In genomic region chr3:4218426-4219226, GRCh38 we compare ENCODE assay signal across 25 cellular contexts.
DNase-seq lines count a peak whose midpoint lies in the region; ATAC-seq, FAIRE-seq and TF ChIP-seq lines count a peak whose summit lies in the region.
"Had no signal": no experiment of that assay in that cellular context is flagged by ENCODE, and none has a peak within 500 bp of the region (broad histone marks: within the 10 kb centered on the region; RNA-seq: fewer than 3 reads in every experiment).

No MANE protein-coding gene starts in this region.

- TF ChIP-seq EP300 in K562 (IDR thresholded peaks at IDR 0.05; ENCODE audit: low read length): no peak

- H3K27me3 Mint-ChIP-seq in Calu3 (ENCODE audit: unreplicated experiment): no peaks in the 10 kb centered on the region
- H3K27me3 Mint-ChIP-seq: activated CD4-positive, alpha-beta T cell treated with anti-CD3 and anti-CD28 coated beads for 36 hours; activated naive CD4-positive, alpha-beta T cell treated with anti-CD3 and anti-CD28 coated beads, Interleukin-2, amount 50 U/mL, for 24 hours; CD4-positive, alpha-beta T cell had no signal

- no peak overlapping the region for H3K9ac ChIP-seq in K562 (ENCODE audit: insufficient read depth in 1 of 2, low read depth in 2 of 2, low read length in 2 of 2)

- no peak for DNase-seq in K562 (ENCODE audit: extremely low read depth in 1 of 4, low spot score in 3 of 4)
- DNase-seq in medulla oblongata (ENCODE audit: extremely low spot score): peak; percentile 59
- DNase-seq in prostate gland (ENCODE audit: low spot score): peak; percentile 62
- no peak for DNase-seq in HuH-7 (ENCODE audit: low spot score)
- DNase-seq in Calu3: no peak
- DNase-seq: activated CD4-positive, alpha-beta T cell treated with anti-CD3 and anti-CD28 coated beads for 36 hours; activated CD8-positive, alpha-beta T cell treated with anti-CD3 and anti-CD28 coated beads, Interleukin-2, amount 10 ng/mL, durations not matched to agents 7 days and 5 days; CD4-positive, alpha-beta T cell; foreskin melanocyte; kidney glomerular epithelial cell; mammary epithelial cell; NCI-H2029 treated with DMSO at 0.1 percent for 48 hours; NCI-H524 treated with DMSO at 0.1 percent for 48 hours; Right ventricle myocardium superior; stimulated activated naive CD4-positive, alpha-beta T cell treated with Interleukin-2 at 50 U/mL for 16 hours had no signal

- BruUV-seq in K562 (replicated peaks; lab: Mats Ljungman, UMichigan): no TSS peak
- no TSS peak for BruUV-seq in Calu3 (replicated peaks; lab: Mats Ljungman, UMichigan)

- CTCF ChIA-PET in HEK293 (lab: Yijun Ruan, JAX) (no interaction called here), K562 (lab: Yijun Ruan, JAX; ENCODE audit: low intra/inter-chr PET ratio) (no interaction called here), Calu3 (lab: Charles Lee) (no interaction called here)

- H3K9me1 ChIP-seq in K562 (ENCODE audit: control insufficient read depth, insufficient read depth, low read length): no peaks in the 10 kb centered on the region

- H3K4me1 ChIP-seq in HEK293 (ENCODE audit: control insufficient read depth, insufficient read depth, low read length) (no peaks in the 10 kb centered on the region), K562 (replicated peaks in 1 of 2; ENCODE audit: control insufficient read depth in 2 of 2, insufficient read depth in 2 of 2, low read length in 2 of 2) (peaks cover 0 to 32% of the 10 kb centered on the region in 2 experiments; a peak in 3 of 5 replicates), prostate gland (replicated peaks) (no peaks in the 10 kb centered on the region)
- H3K4me1 ChIP-seq: A549, breast epithelium had no signal

- TF ChIP-seq RAD21 in K562 (CRISPR knock-in tag; conservative IDR thresholded peaks at IDR 0.05 in 1 of 2, IDR thresholded peaks at IDR 0.05 in 1 of 2): no peak

- 24% methylated on average over 10 of the region's 10 CpGs for WGBS in K562 (ENCODE audit: insufficient coverage, low coverage, missing lambda C conversion rate)
- WGBS in prostate gland: 26% methylated on average over 10 of the region's 10 CpGs

- H3K9me3 ChIP-seq in HEK293 (ENCODE audit: control insufficient read depth, insufficient read depth, low read depth, low read length) (no peaks in the 10 kb centered on the region), K562 (replicated peaks; ENCODE audit: control insufficient read depth, insufficient read depth, low read depth, low read length) (no peaks in the 10 kb centered on the region), prostate gland (no peaks in the 10 kb centered on the region)
- H3K9me3 ChIP-seq: A549 had no signal

- H3K36me3 ChIP-seq in HEK293 (ENCODE audit: control insufficient read depth in 2 of 2, insufficient read depth in 1 of 2, low read length in 2 of 2): no peaks in the 10 kb centered on the region
- H3K36me3 ChIP-seq in K562 (ENCODE audit: control insufficient read depth, insufficient read depth, low read length): no peaks in the 10 kb centered on the region
- H3K36me3 ChIP-seq in prostate gland: no peaks in the 10 kb centered on the region
- H3K36me3 ChIP-seq: breast epithelium had no signal

- no peak overlapping the region for H3K27ac ChIP-seq in HEK293 (ENCODE audit: extremely low read depth, low read depth, low read length)
- no peak overlapping the region for H3K27ac ChIP-seq in K562 (ENCODE audit: extremely low read depth, low read depth, low read length)
- H3K27ac ChIP-seq in prostate gland: peak overlapping the region; percentile 20 to 56
- H3K27ac ChIP-seq: A549, breast epithelium had no signal

- TF ChIP-seq CTCF in HEK293 (tag by site-specific recombination; IDR thresholded peaks at IDR 0.05) (no peak), K562 (IDR thresholded peaks at IDR 0.05 in 2 of 3, conservative IDR thresholded peaks at IDR 0.05 in 1 of 3; ENCODE audit: insufficient read depth in 2 of 3, low read depth in 1 of 3, low read length in 3 of 3) (no peak), prostate gland (IDR thresholded peaks at IDR 0.05) (no peak), Calu3 (IDR thresholded peaks at IDR 0.05; ENCODE audit: unreplicated experiment) (no peak)

- H3K4me1 Mint-ChIP-seq in Calu3 (ENCODE audit: low read depth, unreplicated experiment): no peaks in the 10 kb centered on the region
- H3K4me1 Mint-ChIP-seq: activated CD4-positive, alpha-beta T cell treated with anti-CD3 and anti-CD28 coated beads for 36 hours; activated naive CD4-positive, alpha-beta T cell treated with anti-CD3 and anti-CD28 coated beads, Interleukin-2, amount 50 U/mL, for 24 hours had no signal

- H2AFZ ChIP-seq in K562 (ENCODE audit: low read depth, low read length): peak overlapping the region; percentile 79

- H3K4me3 ChIP-seq in HEK293 (ENCODE audit: low read depth, low read length): no peak overlapping the region
- H3K4me3 ChIP-seq in K562: no peak overlapping the region
- no peak overlapping the region for H3K4me3 ChIP-seq in prostate gland
- H3K4me3 ChIP-seq: A549, breast epithelium had no signal

- POLR2A ChIA-PET in HEK293 (lab: Yijun Ruan, JAX) (no interaction called here), K562 (lab: Yijun Ruan, JAX) (interaction anchor here (1.1 to 1.2 kb wide), 2 partner anchors 29 to 35 kb away, joined by 3 read pairs; no protein-coding TSS in a partner anchor)

- no peaks in the 10 kb centered on the region for H3K79me2 ChIP-seq in K562 (ENCODE audit: control insufficient read depth, insufficient read depth, low read length)

- H3K36me3 Mint-ChIP-seq in Calu3 (ENCODE audit: insufficient read depth, unreplicated experiment): no peaks in the 10 kb centered on the region

- H4K20me1 ChIP-seq in K562 (replicated peaks; ENCODE audit: control insufficient read depth, insufficient read depth, low read length): no peaks in the 10 kb centered on the region

- H3K27me3 ChIP-seq in K562 (ENCODE audit: control insufficient read depth in 2 of 2, insufficient read depth in 2 of 2, low read length in 2 of 2) (no peaks in the 10 kb centered on the region), prostate gland (replicated peaks; ENCODE audit: insufficient read depth) (no peaks in the 10 kb centered on the region)
- H3K27me3 ChIP-seq: breast epithelium, dorsolateral prefrontal cortex had no signal

- H3K9me3 Mint-ChIP-seq in Calu3 (ENCODE audit: low read depth, unreplicated experiment): peaks cover 10% of the 10 kb centered on the region

- in situ Hi-C loops in K562 (cut with MboI): no loop called here

- ATAC-seq in K562 (peak; percentile 29), HG03039 (IDR thresholded peaks at IDR 0.05; ENCODE audit: unreplicated experiment) (no peak), GM21825 (IDR thresholded peaks at IDR 0.05; ENCODE audit: unreplicated experiment) (no peak)
- ATAC-seq: A549; activated CD4-positive, alpha-beta T cell treated with anti-CD3 and anti-CD28 coated beads for 36 hours; activated CD8-positive, alpha-beta T cell treated with anti-CD3 and anti-CD28 coated beads, Interleukin-2, amount 10 ng/mL, durations not matched to agents 7 days and 5 days had no signal

- H3K4me2 ChIP-seq in K562 (ENCODE audit: insufficient read depth, low read length): no peak overlapping the region
- H3K4me2 ChIP-seq: A549 had no signal

- no peak overlapping the region for H3K4me3 Mint-ChIP-seq in Calu3 (ENCODE audit: low read depth, unreplicated experiment)
- H3K4me3 Mint-ChIP-seq: activated CD4-positive, alpha-beta T cell treated with anti-CD3 and anti-CD28 coated beads for 36 hours; activated CD8-positive, alpha-beta T cell treated with anti-CD3 and anti-CD28 coated beads, Interleukin-2, amount 10 ng/mL, durations not matched to agents 7 days and 5 days; activated naive CD4-positive, alpha-beta T cell treated with anti-CD3 and anti-CD28 coated beads, Interleukin-2, amount 50 U/mL, for 24 hours; CD4-positive, alpha-beta T cell had no signal

- intact Hi-C loops in K562 (cut with micrococcal nuclease): no loop called here
- intact Hi-C loops in prostate gland (cut with DNase I): no loop called here
- intact Hi-C loops in Calu3 (cut with micrococcal nuclease; ENCODE audit: unreplicated experiment): no loop called here

- H3K27ac Mint-ChIP-seq in Calu3 (ENCODE audit: unreplicated experiment): no peak overlapping the region
- H3K27ac Mint-ChIP-seq: activated CD4-positive, alpha-beta T cell treated with anti-CD3 and anti-CD28 coated beads for 36 hours; activated CD8-positive, alpha-beta T cell treated with anti-CD3 and anti-CD28 coated beads, Interleukin-2, amount 10 ng/mL, durations not matched to agents 7 days and 5 days; activated naive CD4-positive, alpha-beta T cell treated with anti-CD3 and anti-CD28 coated beads, Interleukin-2, amount 50 U/mL, for 24 hours; CD4-positive, alpha-beta T cell had no signal

- no peak for FAIRE-seq in K562 (lab: Jason Lieb, UNC)
- FAIRE-seq: A549, D721Med, GM18507, H1 had no signal

- TF ChIP-seq POLR2A in K562 (conservative IDR thresholded peaks at IDR 0.05) (no peak), prostate gland (IDR thresholded peaks at IDR 0.05) (no peak)

TF ChIP-seq in HEK293, 187 proteins besides CTCF, POLR2A, EP300 and RAD21:
- TF ChIP-seq ZBTB20 (tag by site-specific recombination; IDR thresholded peaks at IDR 0.05): no peak
- 0 out of 2 replicates have a peak, but pooled peaks have one; percentile 12 for TF ChIP-seq EGR2 (tag by site-specific recombination; IDR thresholded peaks at IDR 0.05; ENCODE audit: low read depth)

TF ChIP-seq in K562, 482 proteins besides CTCF, POLR2A, EP300 and RAD21 (continues in another document):
- TF ChIP-seq ZNF695 (CRISPR knock-in tag; IDR thresholded peaks at IDR 0.05): no peak
- no peak for TF ChIP-seq HLTF (IDR thresholded peaks at IDR 0.05)
- no peak for TF ChIP-seq MCM7 (IDR thresholded peaks at IDR 0.05)
- TF ChIP-seq RAD51 (IDR thresholded peaks at IDR 0.05; ENCODE audit: borderline replicate concordance, low read depth): no peak
- TF ChIP-seq ATF7 (IDR thresholded peaks at IDR 0.05): no peak
- TF ChIP-seq XRCC5 (IDR thresholded peaks at IDR 0.05; ENCODE audit: low read depth, low read length): no peak
- no peak for TF ChIP-seq HMGN3 (IDR thresholded peaks at IDR 0.05; ENCODE audit: borderline replicate concordance, extremely low read depth, insufficient read length, low read depth, low read length)
- no peak for TF ChIP-seq ZNF197 (CRISPR knock-in tag; IDR thresholded peaks at IDR 0.05; ENCODE audit: low read depth)
- TF ChIP-seq STAT5B (CRISPR knock-in tag; IDR thresholded peaks at IDR 0.05): no peak
- TF ChIP-seq EGR1 (conservative IDR thresholded peaks at IDR 0.05): peak; percentile 70
- 0 out of 2 replicates have a peak, but pooled peaks have one; percentile 8 for TF ChIP-seq CBFA2T3 (IDR thresholded peaks at IDR 0.05)
- TF ChIP-seq HDAC3 (IDR thresholded peaks at IDR 0.05; ENCODE audit: borderline replicate concordance, partially characterized antibody): no peak
- no peak for TF ChIP-seq ZNF232 (CRISPR knock-in tag; IDR thresholded peaks at IDR 0.05)
- no peak for TF ChIP-seq ASH1L (IDR thresholded peaks at IDR 0.05; ENCODE audit: borderline replicate concordance, low read depth, partially characterized antibody)

Comparison
In these comparisons a context has a peak if more than half of its experiments do, and no peak if none do; other contexts are left out.
1. H3K27ac ChIP-seq: peak in prostate gland (2 of 2); none in HEK293 (single experiment) and K562 (single experiment).
2. DNase-seq: peak in medulla oblongata (single experiment) and prostate gland (single experiment); none in K562 (0 of 4), HuH-7 (single experiment) and Calu3 (single experiment).